In genomic region chr5:42268630-42269029, GRCh38 we compare ENCODE assay signal across 18 cellular contexts.
DNase-seq lines count a peak whose midpoint lies in the region; ATAC-seq and TF ChIP-seq lines count a peak whose summit lies in the region.
"Had no signal": no experiment of that assay in that cellular context is flagged by ENCODE, and none has a peak within 500 bp of the region (broad histone marks: within the 10 kb centered on the region; RNA-seq: fewer than 3 reads in every experiment).

No MANE protein-coding gene starts in this region.

- DNase-seq in stimulated activated naive CD8-positive, alpha-beta T cell treated with anti-CD3 and anti-CD28 coated beads, Interleukin-15, Interleukin-2, amounts not matched to agents 100 U/mL and 50 U/mL, for 24 hours = no peak
- DNase-seq in PC-3 (peak; percentile 49), fibroblast of gingiva (ENCODE audit: low read depth) (peak; percentile 60), GM23338 (ENCODE audit: low spot score) (no peak), iPS-NIHi7 (ENCODE audit: extremely low spot score) (no peak), omental fat pad (ENCODE audit: low spot score) (no peak)
- DNase-seq: activated CD4-positive, CD25-positive, alpha-beta regulatory T cell; activated T-cell treated with anti-CD3 and anti-CD28 coated beads for 4 hours; adrenal gland; Caco-2; gastrocnemius medialis; immature natural killer cell; MG63; midbrain; NCI-H2171 treated with DMSO at 0.1 percent for 48 hours had no signal

- H3K36me3 Mint-ChIP-seq in stimulated activated naive CD8-positive, alpha-beta T cell treated with anti-CD3 and anti-CD28 coated beads, Interleukin-15, Interleukin-2, amounts not matched to agents 100 ng/mL and 50 ng/mL, for 24 hours (ENCODE audit: low read depth) = no peaks in the 10 kb centered on the region
- no peaks in the 10 kb centered on the region; the same call in 2 of the 3 replicates for H3K36me3 Mint-ChIP-seq in GM23338 (ENCODE audit: low read depth)
- H3K36me3 Mint-ChIP-seq: immature natural killer cell had no signal

- H3K36me3 ChIP-seq in PC-3 (ENCODE audit: low read depth, low read length) = no peaks in the 10 kb centered on the region
- H3K36me3 ChIP-seq in GM23338 (ENCODE audit: insufficient read depth) = no peaks in the 10 kb centered on the region
- H3K36me3 ChIP-seq: adrenal gland, gastrocnemius medialis, MG63 had no signal

- no peak overlapping the region for H3K4me3 Mint-ChIP-seq in stimulated activated naive CD8-positive, alpha-beta T cell treated with anti-CD3 and anti-CD28 coated beads, Interleukin-15, Interleukin-2, amounts not matched to agents 100 ng/mL and 50 ng/mL, for 24 hours
- H3K4me3 Mint-ChIP-seq in GM23338 = no peak overlapping the region
- H3K4me3 Mint-ChIP-seq: immature natural killer cell had no signal

- H4K20me1 ChIP-seq in PC-3 (ENCODE audit: low read length) = no peaks in the 10 kb centered on the region
- H4K20me1 ChIP-seq in GM23338 (replicated peaks; ENCODE audit: insufficient read depth) = no peaks in the 10 kb centered on the region

- H2AFZ ChIP-seq in PC-3 (ENCODE audit: low read length) = no peak overlapping the region
- H2AFZ ChIP-seq in GM23338 = no peak overlapping the region

- no peaks in the 10 kb centered on the region for H3K27me3 Mint-ChIP-seq in stimulated activated naive CD8-positive, alpha-beta T cell treated with anti-CD3 and anti-CD28 coated beads, Interleukin-15, Interleukin-2, amounts not matched to agents 100 ng/mL and 50 ng/mL, for 24 hours
- no peaks in the 10 kb centered on the region for H3K27me3 Mint-ChIP-seq in GM23338 (ENCODE audit: insufficient read depth, low read depth, poor library complexity)

- no peaks in the 10 kb centered on the region for H3K9me2 ChIP-seq in PC-3 (replicated peaks; ENCODE audit: low read length)
- peaks cover 2% of the 10 kb centered on the region; the same call in 1 of the 2 replicates for H3K9me2 ChIP-seq in GM23338 (ENCODE audit: insufficient read depth)

- H3K79me2 ChIP-seq in PC-3 (ENCODE audit: low read length) (no peaks in the 10 kb centered on the region), GM23338 (replicated peaks; ENCODE audit: insufficient read depth) (no peaks in the 10 kb centered on the region)

- H3K27me3 ChIP-seq in PC-3 (ENCODE audit: low read length) (no peaks in the 10 kb centered on the region), GM23338 (ENCODE audit: insufficient read depth) (no peaks in the 10 kb centered on the region)
- H3K27me3 ChIP-seq: adrenal gland, gastrocnemius medialis, MG63 had no signal

- POLR2A ChIA-PET in PC-3 (lab: Charles Lee; ENCODE audit: unreplicated experiment) = interaction anchor here (0.6 kb wide), 1 partner anchor 105 kb away, joined by 3 read pairs; no protein-coding TSS in a partner anchor

- H3K4me1 Mint-ChIP-seq in stimulated activated naive CD8-positive, alpha-beta T cell treated with anti-CD3 and anti-CD28 coated beads, Interleukin-15, Interleukin-2, amounts not matched to agents 100 ng/mL and 50 ng/mL, for 24 hours (ENCODE audit: low read depth) = no peaks in the 10 kb centered on the region
- peaks cover 2% of the 10 kb centered on the region; the same call in 1 of the 3 replicates for H3K4me1 Mint-ChIP-seq in GM23338
- H3K4me1 Mint-ChIP-seq: immature natural killer cell had no signal

- no peak for TF ChIP-seq CTCF in PC-3 (conservative IDR thresholded peaks at IDR 0.05; ENCODE audit: low read depth, low read length)
- TF ChIP-seq CTCF in GM23338 (conservative IDR thresholded peaks at IDR 0.05; ENCODE audit: low read depth in 2 of 2) = no peak
- TF ChIP-seq CTCF in omental fat pad (IDR thresholded peaks at IDR 0.05) = no peak

- H3K9me3 ChIP-seq in PC-3 (ENCODE audit: low read length) = no peaks in the 10 kb centered on the region
- H3K9me3 ChIP-seq: adrenal gland, Caco-2, gastrocnemius medialis, MG63 had no signal

- no peak for ATAC-seq in stimulated activated naive CD8-positive, alpha-beta T cell treated with anti-CD3 and anti-CD28 coated beads, Interleukin-15, Interleukin-2, amounts not matched to agents 100 U/mL and 50 U/mL, for 24 hours
- ATAC-seq in PC-3 (no peak), GM23338 (no peak), GM19395 (IDR thresholded peaks at IDR 0.05; ENCODE audit: unreplicated experiment) (no peak), omental fat pad (ENCODE audit: low FRiP score) (no peak)
- ATAC-seq: gastrocnemius medialis, HCT116 had no signal

- H3K9ac ChIP-seq in PC-3 (ENCODE audit: low read length) = no peak overlapping the region

- no peaks in the 10 kb centered on the region for H3K9me3 Mint-ChIP-seq in stimulated activated naive CD8-positive, alpha-beta T cell treated with anti-CD3 and anti-CD28 coated beads, Interleukin-15, Interleukin-2, amounts not matched to agents 100 ng/mL and 50 ng/mL, for 24 hours
- peaks cover 33% of the 10 kb centered on the region for H3K9me3 Mint-ChIP-seq in GM23338

- H3K27ac ChIP-seq in PC-3 (ENCODE audit: low read length) (no peak overlapping the region), GM23338 (ENCODE audit: low read depth) (no peak overlapping the region)
- H3K27ac ChIP-seq: adrenal gland, gastrocnemius medialis had no signal

- intact Hi-C loops in PC-3 (cut with micrococcal nuclease) = no loop called here

- H3K4me3 ChIP-seq in PC-3 (ENCODE audit: low read length) (no peak overlapping the region), GM23338 (no peak overlapping the region)
- H3K4me3 ChIP-seq: adrenal gland, gastrocnemius medialis, MG63 had no signal

- no peak overlapping the region for H3K4me2 ChIP-seq in PC-3 (ENCODE audit: low read length)
- no peak overlapping the region for H3K4me2 ChIP-seq in GM23338

- H3F3A ChIP-seq in PC-3 (ENCODE audit: low read length, unreplicated experiment) = no peaks in the 10 kb centered on the region
- no peaks in the 10 kb centered on the region for H3F3A ChIP-seq in GM23338 (replicated peaks; ENCODE audit: low read depth)

- BruUV-seq in PC-3 (replicated peaks; lab: Mats Ljungman, UMichigan) = no TSS peak

- H3K27ac Mint-ChIP-seq in stimulated activated naive CD8-positive, alpha-beta T cell treated with anti-CD3 and anti-CD28 coated beads, Interleukin-15, Interleukin-2, amounts not matched to agents 100 ng/mL and 50 ng/mL, for 24 hours = peak overlapping the region; percentile 52
- no peak overlapping the region for H3K27ac Mint-ChIP-seq in GM23338

- CTCF ChIA-PET in PC-3 (lab: Charles Lee) = no interaction called here

- no peaks in the 10 kb centered on the region for H3K4me1 ChIP-seq in PC-3 (ENCODE audit: insufficient read depth, low read length)
- H3K4me1 ChIP-seq in GM23338 (ENCODE audit: insufficient read depth) = no peaks in the 10 kb centered on the region
- H3K4me1 ChIP-seq: adrenal gland, Caco-2, gastrocnemius medialis had no signal

TF ChIP-seq in GM23338, 12 proteins besides CTCF, POLR2A, EP300 and RAD21 (continues in another document):
- TF ChIP-seq ETS1 (IDR thresholded peaks at IDR 0.05) = no peak

Comparison
In these comparisons a context has a peak if more than half of its experiments do, and no peak if none do; other contexts are left out.
1. DNase-seq: peak in PC-3 (single experiment) and fibroblast of gingiva (single experiment); none in stimulated activated naive CD8-positive, alpha-beta T cell treated with anti-CD3 and anti-CD28 coated beads, Interleukin-15, Interleukin-2, amounts not matched to agents 100 U/mL and 50 U/mL, for 24 hours (single experiment), GM23338 (single experiment), iPS-NIHi7 (single experiment) and omental fat pad (single experiment).